15 cellular contexts compared by ENCODE assay signal in the genomic region with DNA sequence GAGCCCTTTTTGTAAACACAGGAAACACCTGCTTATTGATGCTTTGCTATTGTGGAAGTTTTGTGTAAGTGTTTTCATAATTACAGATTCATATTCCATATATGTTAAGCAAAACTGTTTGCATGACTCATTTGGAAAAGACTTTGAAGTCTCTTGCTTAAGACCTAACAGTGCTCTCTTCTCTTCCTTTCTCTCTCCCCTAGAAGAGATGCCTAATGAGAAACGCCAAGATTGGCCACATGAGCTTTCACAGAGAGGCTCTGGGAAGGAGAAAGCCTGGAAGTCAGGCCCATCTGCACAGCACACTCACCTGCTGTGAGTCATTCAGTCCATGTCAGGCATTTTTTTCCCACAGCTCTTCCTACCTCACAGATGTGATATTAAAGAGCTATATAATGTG.
A peak's percentile ranks its signal among the peaks of the same experiment; 100 is the strongest.
DNase-seq lines count a peak whose midpoint lies in the region; ATAC-seq and TF ChIP-seq lines count a peak whose summit lies in the region.
"Had no signal": no experiment of that assay in that cellular context is flagged by ENCODE, and none has a peak within 500 bp of the region (broad histone marks: within the 10 kb centered on the region; RNA-seq: fewer than 3 reads in every experiment).

No MANE protein-coding gene starts in this region.

- 37% methylated on average over 1 of the region's 1 CpG for WGBS in right cardiac atrium

- H3K27me3 Mint-ChIP-seq in T-helper 17 cell = peaks cover 7% of the 10 kb centered on the region
- H3K27me3 Mint-ChIP-seq: activated B cell treated with CpG ODN at 0.5 μM for 24 hours had no signal

- H3K27me3 ChIP-seq in left ventricle myocardium inferior (ENCODE audit: low read depth) (no peaks in the 10 kb centered on the region), right cardiac atrium (ENCODE audit: control insufficient read depth, insufficient read depth) (no peaks in the 10 kb centered on the region)

- no peak overlapping the region for H3K4me3 Mint-ChIP-seq in T-helper 17 cell
- H3K4me3 Mint-ChIP-seq: activated B cell treated with CpG ODN at 0.5 μM for 24 hours; activated T-helper 1 cell treated with anti-CD3 and anti-CD28 coated beads, Interleukin-12 subunit alpha, Interleukin-12 subunit beta, Interleukin-2, Interleukin-4 antibody, amounts not matched to agents 30 ng/mL and 10 ng/mL and 1 ng/mL, durations not matched to agents 14 hours and 24 hours and 36 hours had no signal

- DNase-seq in left ventricle myocardium inferior = no peak
- DNase-seq in right cardiac atrium = no peak
- peak; percentile 36 for DNase-seq in RWPE1 (ENCODE audit: low spot score)
- peak; percentile 40 for DNase-seq in fibroblast of peridontal ligament (ENCODE audit: extremely low read depth)
- no peak for DNase-seq in OCI-M2 (lab: John Stamatoyannopoulos, UW; ENCODE audit: unreplicated experiment)
- DNase-seq in LoVo (ENCODE audit: low spot score) = no peak
- no peak for DNase-seq in T-helper 17 cell
- DNase-seq in stimulated activated CD4-positive, alpha-beta T cell treated with anti-CD3 and anti-CD28 coated beads, Interleukin-12 subunit alpha, Interleukin-12 subunit beta, amount 100 ng/mL, for 4 hours = no peak
- DNase-seq: activated B cell treated with CpG ODN at 0.5 μM for 24 hours; AML-193; hypothalamus; NCI-H1092 treated with DMSO at 0.1 percent for 48 hours; stimulated activated CD8-positive, alpha-beta memory T cell treated with anti-CD3 and anti-CD28 coated beads, Interleukin-4, amount 100 ng/mL, for 48 hours had no signal

- H3K4me3 ChIP-seq in left ventricle myocardium inferior (no peak overlapping the region), right cardiac atrium (ENCODE audit: low read length) (no peak overlapping the region)
- H3K4me3 ChIP-seq: smooth muscle cell had no signal

- H3K4me1 Mint-ChIP-seq in T-helper 17 cell = peaks cover 4% of the 10 kb centered on the region
- H3K4me1 Mint-ChIP-seq: activated B cell treated with CpG ODN at 0.5 μM for 24 hours had no signal

- H3K36me3 ChIP-seq in left ventricle myocardium inferior = no peaks in the 10 kb centered on the region

- POLR2A ChIA-PET in RWPE1 (lab: Yijun Ruan, JAX; ENCODE audit: low non-redundant PET) = no interaction called here

- H3K9me3 ChIP-seq in left ventricle myocardium inferior (replicated peaks) (no peaks in the 10 kb centered on the region), right cardiac atrium (ENCODE audit: control insufficient read depth, low read length) (no peaks in the 10 kb centered on the region), T-helper 17 cell (ENCODE audit: control insufficient read depth, low read length, poor library complexity, severe bottlenecking) (no peaks in the 10 kb centered on the region)

- H3K27ac Mint-ChIP-seq in T-helper 17 cell = no peak overlapping the region
- H3K27ac Mint-ChIP-seq: activated B cell treated with CpG ODN at 0.5 μM for 24 hours; activated T-helper 1 cell treated with anti-CD3 and anti-CD28 coated beads, Interleukin-12 subunit alpha, Interleukin-12 subunit beta, Interleukin-2, Interleukin-4 antibody, amounts not matched to agents 30 ng/mL and 10 ng/mL and 1 ng/mL, durations not matched to agents 14 hours and 24 hours and 36 hours had no signal

- CTCF ChIA-PET in RWPE1 (lab: Yijun Ruan, JAX) = interaction anchor here (0.7 kb wide), 1 partner anchor 14 kb away, joined by 3 read pairs; no protein-coding TSS in a partner anchor

- TF ChIP-seq CTCF in left ventricle myocardium inferior (IDR thresholded peaks at IDR 0.05; ENCODE audit: borderline replicate concordance) (no peak), RWPE1 (conservative IDR thresholded peaks at IDR 0.05; ENCODE audit: low read depth) (no peak)

- ATAC-seq in right cardiac atrium = no peak
- no peak for ATAC-seq in T-helper 17 cell

- H3K27ac ChIP-seq in left ventricle myocardium inferior (replicated peaks) (peak overlapping the region; percentile 21), right cardiac atrium (ENCODE audit: low read length) (no peak overlapping the region), RWPE1 (no peak overlapping the region)

- H3K36me3 Mint-ChIP-seq in T-helper 17 cell (ENCODE audit: low read depth) = no peaks in the 10 kb centered on the region

- H3K4me1 ChIP-seq in left ventricle myocardium inferior = peaks cover 29% of the 10 kb centered on the region
- no peaks in the 10 kb centered on the region for H3K4me1 ChIP-seq in right cardiac atrium (ENCODE audit: control insufficient read depth, insufficient read depth, low read length)

- intact Hi-C loops in left ventricle myocardium inferior (cut with micrococcal nuclease) (no loop called here), right cardiac atrium (cut with DNase I) (no loop called here)

Comparison
In these comparisons a context has a peak if more than half of its experiments do, and no peak if none do; other contexts are left out.
1. DNase-seq: peak in RWPE1 (single experiment) and fibroblast of peridontal ligament (single experiment); none in left ventricle myocardium inferior (single experiment), right cardiac atrium (0 of 3), OCI-M2 (single experiment), LoVo (single experiment), T-helper 17 cell (0 of 3) and stimulated activated CD4-positive, alpha-beta T cell treated with anti-CD3 and anti-CD28 coated beads, Interleukin-12 subunit alpha, Interleukin-12 subunit beta, amount 100 ng/mL, for 4 hours (single experiment).